In the genomic region with DNA sequence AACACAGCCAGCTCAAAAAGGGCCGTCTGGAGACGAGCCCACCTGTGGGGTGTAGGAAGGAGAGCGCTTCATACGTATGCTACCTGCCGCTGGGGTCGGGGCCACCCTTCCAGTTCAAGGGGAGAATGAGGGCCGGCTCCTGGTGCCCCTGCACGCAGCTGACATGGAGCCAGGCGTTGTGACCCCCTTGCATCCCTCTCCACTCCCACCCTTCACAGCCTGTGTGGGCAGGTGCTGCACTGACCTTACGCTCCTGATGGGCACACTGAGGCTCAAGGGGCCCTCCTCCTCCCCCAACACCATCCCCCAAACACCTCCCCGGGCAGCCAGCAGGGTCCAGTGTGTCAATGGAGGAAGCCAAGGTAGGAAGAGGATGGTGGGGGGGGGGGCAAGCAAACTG, we compare ENCODE assay signal across 8 cellular contexts. TPM values are rescaled to one million over a fixed set of nuclear protein-coding genes. Genes with fewer than 3 reads are reported as not detected.
DNase-seq lines count a peak whose midpoint lies in the region; ATAC-seq and TF ChIP-seq lines count a peak whose summit lies in the region.
"Not testable (repeated sequence)": the region's sequence is repeated elsewhere in the genome, so short reads cannot be mapped to it uniquely, and the experiment has no call there.
"Had no signal": no experiment of that assay in that cellular context is flagged by ENCODE, and none has a peak within 500 bp of the region (broad histone marks: within the 10 kb centered on the region; RNA-seq: fewer than 3 reads in every experiment).

No MANE protein-coding gene starts in this region.

- H3K4me1 Mint-ChIP-seq in H9, result peaks cover 20 to 25% of the 10 kb centered on the region in 2 experiments

- H3K27me3 Mint-ChIP-seq in H9 (ENCODE audit: low read depth), result not testable (repeated sequence)

- not testable (repeated sequence) for H3K23ac ChIP-seq in H9 (ENCODE audit: insufficient read length, low read depth, low read length); trophoblast cell (ENCODE audit: low read length)

- H3K79me1 ChIP-seq in H9 (ENCODE audit: insufficient read depth, low read depth, low read length, poor library complexity, severe bottlenecking), result not testable (repeated sequence)
- peaks cover 23% of the 10 kb centered on the region for H3K79me1 ChIP-seq in trophoblast cell (ENCODE audit: low read length)

- H2AFZ ChIP-seq in H9 (ENCODE audit: low read length); trophoblast cell (ENCODE audit: insufficient read depth, low read length, poor library complexity): not testable (repeated sequence)

- H3T11ph ChIP-seq in H9 (ENCODE audit: low read length), result not testable (repeated sequence)

- not testable (repeated sequence) for H3K36me3 Mint-ChIP-seq in H9 (ENCODE audit: insufficient read depth in 1 of 3, low read depth in 3 of 3)

- H2BK20ac ChIP-seq in H9 (ENCODE audit: low read depth, low read length, poor library complexity, severe bottlenecking), result not testable (repeated sequence)

- not testable (repeated sequence) for H4K20me1 ChIP-seq in H9 (ENCODE audit: control insufficient read depth, insufficient read depth, insufficient read length)

- not testable (repeated sequence) for H3K4ac ChIP-seq in H9 (ENCODE audit: low read depth, low read length)
- peak overlapping the region; percentile 39 for H3K4ac ChIP-seq in trophoblast cell (ENCODE audit: low read depth, low read length)

- H4K91ac ChIP-seq in H9 (ENCODE audit: insufficient read length, low read depth, low read length), result not testable (repeated sequence)
- peak overlapping the region; percentile 87 for H4K91ac ChIP-seq in trophoblast cell (ENCODE audit: low read depth, low read length)

- not testable (repeated sequence) for H3K9me3 ChIP-seq in H9 (ENCODE audit: control insufficient read depth, low read depth, low read length); SK-N-MC (ENCODE audit: low read depth, low read length); cardiac muscle cell (ENCODE audit: low read depth); lung (ENCODE audit: control insufficient read depth in 2 of 2, insufficient read depth in 1 of 2, low read length in 1 of 2); trophoblast cell (ENCODE audit: insufficient read depth, low read depth, low read length); suprapubic skin

- H3K4me2 ChIP-seq in H9 (ENCODE audit: insufficient read depth, insufficient read length, low read length), result not testable (repeated sequence)
- peak overlapping the region; percentile 50 for H3K4me2 ChIP-seq in trophoblast cell (ENCODE audit: low read length)

- not testable (repeated sequence) for H3K4me1 ChIP-seq in H9 (ENCODE audit: insufficient read depth, low read length)
- H3K4me1 ChIP-seq in cardiac muscle cell (ENCODE audit: low read depth), result peaks cover 16% of the 10 kb centered on the region
- peaks cover 8 to 27% of the 10 kb centered on the region in 2 donors for H3K4me1 ChIP-seq in lung (ENCODE audit: control insufficient read depth in 2 of 2, insufficient read depth in 2 of 2, low read length in 2 of 2)
- H3K4me1 ChIP-seq in trophoblast cell (ENCODE audit: control insufficient read depth in 1 of 2, insufficient read depth in 2 of 2, low read length in 2 of 2), result peaks cover 31 to 36% of the 10 kb centered on the region in 2 experiments
- H3K4me1 ChIP-seq in suprapubic skin, result peaks cover 86% of the 10 kb centered on the region

- not testable (repeated sequence) for H4K12ac ChIP-seq in trophoblast cell (ENCODE audit: low read depth, low read length)

- H3K23me2 ChIP-seq in H9 (ENCODE audit: insufficient read length, low read depth, low read length, poor library complexity, severe bottlenecking), result not testable (repeated sequence)

- H3K14ac ChIP-seq in H9 (ENCODE audit: insufficient read depth, low read length), result not testable (repeated sequence)
- H3K14ac ChIP-seq in trophoblast cell (ENCODE audit: low read length), result peak overlapping the region; percentile 78

- H2BK120ac ChIP-seq in H9 (ENCODE audit: low read depth, low read length, poor library complexity, severe bottlenecking), result not testable (repeated sequence)
- peak overlapping the region; percentile 29 for H2BK120ac ChIP-seq in trophoblast cell (ENCODE audit: insufficient read depth, low read length, poor library complexity)

- H3K79me2 ChIP-seq in H9 (ENCODE audit: insufficient read depth, low read length), result not testable (repeated sequence)
- peaks cover 13% of the 10 kb centered on the region for H3K79me2 ChIP-seq in trophoblast cell (ENCODE audit: control insufficient read depth, insufficient read depth, low read length, poor library complexity)

- H3K36me3 ChIP-seq in SK-N-MC (ENCODE audit: insufficient read depth, low read length); cardiac muscle cell; lung (ENCODE audit: control insufficient read depth in 2 of 2, insufficient read depth in 2 of 2, low read length in 2 of 2); trophoblast cell (ENCODE audit: control insufficient read depth in 1 of 2, insufficient read depth in 2 of 2, low read length in 2 of 2); suprapubic skin: not testable (repeated sequence)

- not testable (repeated sequence) for H2AK5ac ChIP-seq in H9 (ENCODE audit: insufficient read length, low read length)
- peak overlapping the region; percentile 4 for H2AK5ac ChIP-seq in trophoblast cell (ENCODE audit: low read length)

- H3K27ac Mint-ChIP-seq in H9, result peak overlapping the region; percentile 77 to 95 (median 89); a peak in 5 of 7 replicates

- H3K18ac ChIP-seq in H9 (ENCODE audit: insufficient read length, low read depth, low read length), result not testable (repeated sequence)
- peak overlapping the region; percentile 75 for H3K18ac ChIP-seq in trophoblast cell (ENCODE audit: low read length)

- not testable (repeated sequence) for H3K9me3 Mint-ChIP-seq in H9

- H2BK12ac ChIP-seq in H9 (ENCODE audit: insufficient read length, low read depth, low read length), result not testable (repeated sequence)
- H2BK12ac ChIP-seq in trophoblast cell (ENCODE audit: low read length), result peak overlapping the region; percentile 46

- not testable (repeated sequence) for TF ChIP-seq EP300 in suprapubic skin (IDR thresholded peaks at IDR 0.05)

- not testable (repeated sequence) for H4K5ac ChIP-seq in H9 (ENCODE audit: insufficient read length, low read depth, low read length)

- not testable (repeated sequence) for DNase-seq in H9; SK-N-MC (ENCODE audit: low read depth, low spot score); coronary artery (ENCODE audit: low spot score); cardiac muscle cell (ENCODE audit: low read depth in 1 of 2, low spot score in 1 of 2); lung (ENCODE audit: low spot score); trophoblast cell; suprapubic skin (ENCODE audit: low spot score in 2 of 2)

- H3K27ac ChIP-seq in H9 (ENCODE audit: insufficient read length, low read depth, low read length), result not testable (repeated sequence)
- H3K27ac ChIP-seq in SK-N-MC, result peak overlapping the region; percentile 78
- H3K27ac ChIP-seq in coronary artery, result peak overlapping the region; percentile 98 to 99
- peak overlapping the region; percentile 96 for H3K27ac ChIP-seq in cardiac muscle cell
- peak overlapping the region; percentile 82 to 91 for H3K27ac ChIP-seq in lung (ENCODE audit: low read depth in 1 of 2, low read length in 1 of 2)
- H3K27ac ChIP-seq in trophoblast cell (ENCODE audit: low read depth, low read length), result peak overlapping the region; percentile 91
- H3K27ac ChIP-seq in suprapubic skin, result peak overlapping the region; percentile 86

- WGBS in H9 (ENCODE audit: extremely low coverage, insufficient read length, low lambda C conversion rate), result no CpG with 5 or more reads among the region's 11 CpGs
- WGBS in lung, 2 donors, result 37 to 42% methylated on average over 7 to 11 of the region's 11 CpGs
- no CpG with 5 or more reads among the region's 11 CpGs for WGBS in trophoblast cell (ENCODE audit: extremely low coverage, insufficient coverage, insufficient read length)
- 26% methylated on average over 11 of the region's 11 CpGs for WGBS in suprapubic skin

- H2BK15ac ChIP-seq in H9 (ENCODE audit: low read depth, low read length), result not testable (repeated sequence)

- TF ChIP-seq CTCF in H9 (conservative IDR thresholded peaks at IDR 0.05); coronary artery (IDR thresholded peaks at IDR 0.05); cardiac muscle cell (IDR thresholded peaks at IDR 0.05; ENCODE audit: low read depth, low read length); lung (IDR thresholded peaks at IDR 0.05; ENCODE audit: control extremely low read depth, extremely low read depth); suprapubic skin (IDR thresholded peaks at IDR 0.05): not testable (repeated sequence)

- H3K27me3 ChIP-seq in H9 (ENCODE audit: insufficient read depth, low read length); cardiac muscle cell; lung (ENCODE audit: control insufficient read depth, insufficient read depth); trophoblast cell (ENCODE audit: insufficient read depth, low read length); suprapubic skin: not testable (repeated sequence)

- not testable (repeated sequence) for TF ChIP-seq POLR2A in suprapubic skin (IDR thresholded peaks at IDR 0.05)

- H4K8ac ChIP-seq in H9 (replicated peaks; ENCODE audit: insufficient read length, low read depth, low read length); trophoblast cell (ENCODE audit: low read depth, low read length): not testable (repeated sequence)

- not testable (repeated sequence) for H3K56ac ChIP-seq in H9 (ENCODE audit: insufficient read length, low read depth, low read length)

- not testable (repeated sequence) for ATAC-seq in lung (ENCODE audit: insufficient read depth, low FRiP score)

- H2BK5ac ChIP-seq in H9 (ENCODE audit: insufficient read length, low read length), result not testable (repeated sequence)
- H2BK5ac ChIP-seq in trophoblast cell (ENCODE audit: low read depth, low read length, poor library complexity), result peak overlapping the region; percentile 61

- not testable (repeated sequence) for H3K9ac ChIP-seq in H9 (ENCODE audit: extremely low read depth, insufficient read length, low read length); trophoblast cell (ENCODE audit: low read length)
- H3K9ac ChIP-seq in SK-N-MC (ENCODE audit: insufficient read length), result peak overlapping the region; percentile 37

- H3K4me3 ChIP-seq in SK-N-MC (peak overlapping the region; percentile 54), coronary artery (peak overlapping the region; percentile 68), suprapubic skin (peak overlapping the region; percentile 38)
- H3K4me3 ChIP-seq in cardiac muscle cell; lung; trophoblast cell (ENCODE audit: low read depth, low read length): not testable (repeated sequence)

- H3K4me3 Mint-ChIP-seq in H9, result peak overlapping the region in 1 of 2 experiments; percentile 69; a peak in 3 of 5 replicates

RNA-seq across cellular contexts. Expression of a gene that starts 10.1 kb away (rescaled TPM):
- 73.5 and 88.0 TPM in 2 replicates for total RNA-seq in H9 (2021)
- total RNA-seq in cardiac muscle cell, result 115 and 206 TPM in 2 replicates
- 49.9 and 55.3 TPM in 2 replicates for polyA plus RNA-seq in cardiac muscle cell
- 100 to 1,000 TPM in 1 of 2 donors, 10 to 100 TPM in 1; 82.9 to 128 TPM for total RNA-seq in lung
- polyA plus RNA-seq in lung, result 10 to 100 TPM; 39.1 to 46.3 TPM
- 23.3 and 23.8 TPM in 2 replicates for polyA plus RNA-seq in trophoblast cell (2013)
- total RNA-seq in suprapubic skin, result 100 to 1,000 TPM; 209 to 446 (median 293) TPM

RNA-seq across cellular contexts. Expression of a gene that starts 22.8 kb away (rescaled TPM):
- total RNA-seq in H9 (2021) (2.4 and 3.0 TPM in 2 replicates), cardiac muscle cell (5.0 and 6.5 TPM in 2 replicates), lung (under 1 TPM; 0.48 to 0.95 TPM), suprapubic skin (1 to 10 TPM in 3 of 4 donors, under 1 TPM in 1; 0.64 to 3.0 (median 1.4) TPM)
- polyA plus RNA-seq in cardiac muscle cell (12.1 and 16.7 TPM in 2 replicates), lung (1 to 10 TPM in 1 of 2 donors, under 1 TPM in 1; 0.30 to 1.0 TPM)
- 0.60 and 0.65 TPM in 2 replicates for polyA plus RNA-seq in trophoblast cell (2013)
- total RNA-seq: T-helper 2 cell treated with Interferon-gamma antibody and Interleukin-4, amounts not matched to agents 100 ng/mL and 5 ng/mL, for 36 hours had no signal

RNA-seq across cellular contexts. Expression of a gene that starts 30.0 kb away (rescaled TPM):
- 105 and 108 TPM in 2 replicates for total RNA-seq in H9 (2021)
- total RNA-seq in cardiac muscle cell, result 67.5 and 71.6 TPM in 2 replicates
- polyA plus RNA-seq in cardiac muscle cell, result 32.3 and 37.4 TPM in 2 replicates
- total RNA-seq in lung, result 10 to 100 TPM; 33.4 to 74.2 TPM
- 10 to 100 TPM; 44.8 to 51.9 TPM for polyA plus RNA-seq in lung
- 109 and 111 TPM in 2 replicates for polyA plus RNA-seq in trophoblast cell (2013)
- total RNA-seq in suprapubic skin, result 10 to 100 TPM; 53.4 to 74.7 (median 66.5) TPM
